ENCODE assay signal across 9 cellular contexts in the genomic region with DNA sequence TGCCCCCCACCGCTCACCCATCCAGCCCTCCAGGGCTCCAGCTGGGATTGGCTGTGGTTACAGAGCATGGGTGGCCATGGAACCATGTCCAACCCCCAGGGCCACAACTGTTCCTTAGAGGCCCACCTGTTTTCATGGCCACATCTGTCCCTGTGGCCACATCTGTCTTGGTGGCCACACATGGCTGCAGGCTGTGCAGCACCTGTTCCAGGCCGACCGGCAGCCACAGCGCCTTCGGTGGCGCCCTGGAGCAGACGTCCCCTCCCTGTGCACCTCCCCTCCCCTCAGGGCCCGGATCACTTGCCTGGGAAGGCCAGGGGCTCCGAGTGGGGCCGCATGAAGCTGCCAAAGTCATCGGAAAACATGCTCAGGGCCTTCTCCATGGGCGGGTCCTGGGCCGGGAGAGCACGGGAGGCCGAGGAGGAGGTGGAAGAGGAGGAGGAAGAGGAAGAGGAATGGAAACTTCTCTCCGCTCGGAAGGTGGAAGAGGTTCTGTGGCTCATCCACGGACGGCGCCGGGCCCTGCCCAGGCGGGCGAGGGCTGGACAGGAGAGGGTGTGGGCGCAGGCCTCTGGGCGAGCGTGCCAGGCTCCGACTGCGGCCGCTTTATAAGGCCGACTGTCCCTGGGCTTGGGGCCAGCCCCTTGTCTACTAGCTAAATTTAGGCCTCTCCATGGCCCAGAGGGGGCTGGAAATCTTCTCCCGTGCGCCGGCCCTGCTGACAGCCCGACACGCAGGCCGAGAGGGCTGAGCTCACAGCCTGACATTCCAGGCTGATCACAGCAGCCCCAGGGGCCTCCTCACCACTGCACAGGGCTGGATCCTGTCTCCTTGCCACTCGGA. TPM values are rescaled to one million over a fixed set of nuclear protein-coding genes. Genes with fewer than 3 reads are reported as not detected.
DNase-seq lines count a peak whose midpoint lies in the region; ATAC-seq, FAIRE-seq and TF ChIP-seq lines count a peak whose summit lies in the region.
"Had no signal": no experiment of that assay in that cellular context is flagged by ENCODE, and none has a peak within 500 bp of the region (broad histone marks: within the 10 kb centered on the region; RNA-seq: fewer than 3 reads in every experiment).

A gene (minus strand): TSS at position 583 of the 843 bp plus-strand sequence. CDS start 80 bp downstream, at position 503.

- H3K9me3 Mint-ChIP-seq in glutamatergic neuron (ENCODE audit: unreplicated experiment): peaks cover 11% of the 10 kb centered on the region
- H3K9me3 Mint-ChIP-seq: IgD-negative memory B cell had no signal

- peak within 1 kb of the TSS; percentile 15 for H3K4me3 Mint-ChIP-seq in glutamatergic neuron (ENCODE audit: unreplicated experiment)

- H3K36me3 ChIP-seq in BLaER1 treated with 17β-estradiol and CSF1 and Interleukin-3, amounts not matched to agents 10 nM and 100 nM: no peaks in the 10 kb centered on the region
- H3K36me3 ChIP-seq in pancreas: no peaks in the 10 kb centered on the region

- peaks cover 23% of the 10 kb centered on the region for H3K4me1 Mint-ChIP-seq in glutamatergic neuron (ENCODE audit: low read depth, unreplicated experiment)

- POLR2A ChIA-PET in RWPE1 (lab: Yijun Ruan, JAX; ENCODE audit: low non-redundant PET): no interaction called here

- no peaks in the 10 kb centered on the region for H3K9me3 ChIP-seq in BLaER1 treated with 17β-estradiol and CSF1 and Interleukin-3, amounts not matched to agents 10 nM and 100 nM (replicated peaks in 1 of 11)
- no peaks in the 10 kb centered on the region for H3K9me3 ChIP-seq in pancreas

- CTCF ChIA-PET in RWPE1 (lab: Yijun Ruan, JAX): interaction anchor here (1.0 kb wide), 1 partner anchor 10 kb away, joined by 7 read pairs; no protein-coding TSS in a partner anchor

- DNase-seq in RWPE1 (ENCODE audit: low spot score) (no peak), glutamatergic neuron (peak; percentile 69), pancreas (peak in 3 of 6 donors; percentile 31 to 80 (median 35)), HTR-8/SVneo (ENCODE audit: insufficient read length, low spot score) (no peak), NOMO-1 treated with DMSO at 0.1 percent for 48 hours (lab: John Stamatoyannopoulos, UW; ENCODE audit: unreplicated experiment) (no peak), KG1 (lab: John Stamatoyannopoulos, UW) (no peak), NCI-H526 treated with DMSO at 0.1 percent for 48 hours (lab: John Stamatoyannopoulos, UW) (no peak)

- H3K27ac ChIP-seq in BLaER1 treated with 17β-estradiol and CSF1 and Interleukin-3, amounts not matched to agents 10 nM and 100 nM: peak within 1 kb of the TSS in 4 of 11 experiments; percentile 6 to 52 (median 29); a peak in 8 of 22 replicates
- H3K27ac ChIP-seq in RWPE1 (peak within 1 kb of the TSS; percentile 25; the same call in 1 of the 2 replicates), pancreas (peak within 1 kb of the TSS; percentile 22 to 64 (median 45))

- TF ChIP-seq CTCF in RWPE1 (conservative IDR thresholded peaks at IDR 0.05; ENCODE audit: low read depth): no peak
- no peak for TF ChIP-seq CTCF in glutamatergic neuron (IDR thresholded peaks at IDR 0.05; ENCODE audit: partially characterized antibody, unreplicated experiment)
- TF ChIP-seq CTCF in pancreas (IDR thresholded peaks at IDR 0.05): no peak

- no peaks in the 10 kb centered on the region for H3K36me3 Mint-ChIP-seq in glutamatergic neuron (ENCODE audit: unreplicated experiment)
- H3K36me3 Mint-ChIP-seq: IgD-negative memory B cell had no signal

- H3K27ac Mint-ChIP-seq in glutamatergic neuron (ENCODE audit: unreplicated experiment): peak within 1 kb of the TSS; percentile 78
- H3K27ac Mint-ChIP-seq: IgD-negative memory B cell had no signal

- peaks cover 0 to 7% (median 0%) of the 10 kb centered on the region in 11 experiments; a peak in 2 of 22 replicates for H4K20me1 ChIP-seq in BLaER1 treated with 17β-estradiol and CSF1 and Interleukin-3, amounts not matched to agents 10 nM and 100 nM

- ATAC-seq in pancreas: peak in 3 of 4 donors; percentile 2 to 16 (median 5)

- peak within 1 kb of the TSS; percentile 60 to 91 (median 85) for H3K4me2 ChIP-seq in BLaER1 treated with 17β-estradiol and CSF1 and Interleukin-3, amounts not matched to agents 10 nM and 100 nM

- H3K4me3 ChIP-seq in BLaER1 treated with 17β-estradiol and CSF1 and Interleukin-3, amounts not matched to agents 10 nM and 100 nM: peak within 1 kb of the TSS in 2 of 10 experiments; percentile 8 to 26; a peak in 2 of 20 replicates
- H3K4me3 ChIP-seq in pancreas: no peak within 1 kb of the TSS

- 65 to 69% methylated on average over 37 of the region's 37 CpGs for WGBS in pancreas, 2 donors

- no peak for FAIRE-seq in pancreas (lab: Jason Lieb, UNC)
- FAIRE-seq in HTR-8/SVneo (lab: Jason Lieb, UNC): no peak

- peak within 1 kb of the TSS in 9 of 11 experiments; percentile 10 to 54 (median 29); a peak in 10 of 22 replicates for H3K9ac ChIP-seq in BLaER1 treated with 17β-estradiol and CSF1 and Interleukin-3, amounts not matched to agents 10 nM and 100 nM

- peaks cover 66 to 99% (median 93%) of the 10 kb centered on the region in 10 experiments for H3K4me1 ChIP-seq in BLaER1 treated with 17β-estradiol and CSF1 and Interleukin-3, amounts not matched to agents 10 nM and 100 nM
- H3K4me1 ChIP-seq in pancreas: peaks cover 7 to 18% (median 12%) of the 10 kb centered on the region in 3 donors

- peaks cover 8% of the 10 kb centered on the region for H3K27me3 Mint-ChIP-seq in glutamatergic neuron (ENCODE audit: unreplicated experiment)

- intact Hi-C loops in pancreas (cut with DNase I): no loop called here

- H3K27me3 ChIP-seq in BLaER1 treated with 17β-estradiol and CSF1 and Interleukin-3, amounts not matched to agents 10 nM and 100 nM: peaks cover 0 to 12% (median 0%) of the 10 kb centered on the region in 11 experiments; a peak in 2 of 22 replicates
- H3K27me3 ChIP-seq in pancreas: no peaks in the 10 kb centered on the region

RNA-seq across cellular contexts. Expression of the gene that starts here (rescaled TPM):
- not detected for total RNA-seq in glutamatergic neuron (ENCODE audit: unreplicated experiment)
- total RNA-seq in pancreas: 1 to 10 TPM in 3 of 6 donors, under 1 TPM in 3; 0.65 to 4.8 (median 1.3) TPM
- 10 to 100 TPM in 1 of 2 donors, 1 to 10 TPM in 1; 4.1 to 10.9 TPM for polyA plus RNA-seq in pancreas
- polyA plus RNA-seq: IgD-negative memory B cell had no signal

Comparison
In these comparisons a context has a peak if more than half of its experiments do, and no peak if none do; other contexts are left out.
1. Peak in DNase-seq in glutamatergic neuron; RNA of the gene not detected or under 1 TPM.